Comparison of ENCODE assay signal across 8 cellular contexts in genomic region chr3:108590443-108590842, GRCh38.
DNase-seq lines count a peak whose midpoint lies in the region; TF ChIP-seq lines count a peak whose summit lies in the region.

No MANE protein-coding gene starts in this region.

- peaks cover 47% of the 10 kb centered on the region for H3K79me2 ChIP-seq in OCI-LY3 (ENCODE audit: low read length)

- DNase-seq in NCI-H1105 treated with DMSO at 0.1 percent for 48 hours (lab: John Stamatoyannopoulos, UW): peak; percentile 33
- no peak for DNase-seq in NCI-H1105 (lab: John Stamatoyannopoulos, UW)
- DNase-seq in epithelial cell of esophagus (ENCODE audit: low read depth): peak; percentile 4
- no peak for DNase-seq in retinal pigment epithelial cell (ENCODE audit: low read depth)
- no peak for DNase-seq in iPS-NIHi7 (ENCODE audit: extremely low spot score)
- no peak for DNase-seq in NCI-H510A (lab: John Stamatoyannopoulos, UW)
- no peak for DNase-seq in KG1 (lab: John Stamatoyannopoulos, UW)

- peaks cover 15% of the 10 kb centered on the region for H3K4me1 ChIP-seq in OCI-LY3 (ENCODE audit: low read length)

- H3K27me3 ChIP-seq in OCI-LY3 (ENCODE audit: low read depth, low read length): no peaks in the 10 kb centered on the region

- no peak overlapping the region for H3K27ac ChIP-seq in OCI-LY3 (ENCODE audit: low read length)

- peak overlapping the region; percentile 73 for H3K4me2 ChIP-seq in OCI-LY3 (ENCODE audit: low read length)

- H3K36me3 ChIP-seq in OCI-LY3 (replicated peaks; ENCODE audit: low read depth, low read length): peaks cover 6% of the 10 kb centered on the region

- TF ChIP-seq CTCF in OCI-LY3 (IDR thresholded peaks at IDR 0.05; ENCODE audit: low read depth, low read length) (no peak), epithelial cell of esophagus (IDR thresholded peaks at IDR 0.05; ENCODE audit: insufficient read depth, low read depth, low read length, missing control alignments) (no peak), retinal pigment epithelial cell (conservative IDR thresholded peaks at IDR 0.05; ENCODE audit: low read depth, low read length) (no peak)

- H2AFZ ChIP-seq in OCI-LY3 (ENCODE audit: low read depth, low read length): peak overlapping the region; percentile 48; the same call in 1 of the 2 replicates

- peak overlapping the region; percentile 73 for H3K9ac ChIP-seq in OCI-LY3 (ENCODE audit: low read length)

- H4K20me1 ChIP-seq in OCI-LY3 (ENCODE audit: insufficient read depth, low read length): peaks cover 19% of the 10 kb centered on the region

- no peaks in the 10 kb centered on the region for H3K9me3 ChIP-seq in OCI-LY3 (ENCODE audit: insufficient read depth, low read length)

- H3K4me3 ChIP-seq in OCI-LY3 (ENCODE audit: low read length) (peak overlapping the region; percentile 88), epithelial cell of esophagus (ENCODE audit: low read length) (peak overlapping the region; percentile 66), retinal pigment epithelial cell (ENCODE audit: low read length) (peak overlapping the region; percentile 94)

Comparison
In these comparisons a context has a peak if more than half of its experiments do, and no peak if none do; other contexts are left out.
1. DNase-seq: peak in NCI-H1105 treated with DMSO at 0.1 percent for 48 hours (single experiment) and epithelial cell of esophagus (single experiment); none in NCI-H1105 (single experiment), retinal pigment epithelial cell (single experiment), iPS-NIHi7 (single experiment), NCI-H510A (single experiment) and KG1 (single experiment).
2. Peak in every context shown above with its lines, with median percentiles within 50 percentile points of each other: H3K4me3 ChIP-seq.